ENCODE assay signal across 11 cellular contexts in genomic region chr5:67648201-67648671, GRCh38.
DNase-seq lines count a peak whose midpoint lies in the region; ATAC-seq and FAIRE-seq lines count a peak whose summit lies in the region.
"Had no signal": no experiment of that assay in that cellular context is flagged by ENCODE, and none has a peak within 500 bp of the region (broad histone marks: within the 10 kb centered on the region; RNA-seq: fewer than 3 reads in every experiment).

No MANE protein-coding gene starts in this region.

- DNase-seq in NCI-H1436 (lab: John Stamatoyannopoulos, UW) (peak; percentile 1), NCI-H1436 treated with DMSO at 0.1 percent for 48 hours (lab: John Stamatoyannopoulos, UW) (no peak), midbrain (lab: John Stamatoyannopoulos, UW) (peak; percentile 14), NCI-H2196 (lab: John Stamatoyannopoulos, UW; ENCODE audit: unreplicated experiment) (no peak)
- DNase-seq: ACHN; activated CD8-positive, alpha-beta T cell treated with anti-CD3 and anti-CD28 coated beads, Interleukin-2, amount 10 ng/mL, durations not matched to agents 7 days and 5 days; NK-92 treated with Interleukin-12 subunit alpha and Interleukin-12 subunit beta, amount 100 ng/mL, for 24 hours had no signal

- no peak for ATAC-seq in GM18517 (IDR thresholded peaks at IDR 0.05; ENCODE audit: unreplicated experiment)
- no peak for ATAC-seq in GM21528 (IDR thresholded peaks at IDR 0.05; ENCODE audit: low FRiP score, unreplicated experiment)
- ATAC-seq in HG03520 (IDR thresholded peaks at IDR 0.05; ENCODE audit: unreplicated experiment): no peak
- ATAC-seq: activated CD8-positive, alpha-beta T cell treated with anti-CD3 and anti-CD28 coated beads, Interleukin-2, amount 10 ng/mL, durations not matched to agents 7 days and 5 days had no signal

- FAIRE-seq in endometrium (lab: Jason Lieb, UNC): peak; percentile 39

Comparison
In these comparisons a context has a peak if more than half of its experiments do, and no peak if none do; other contexts are left out.
1. DNase-seq: peak in NCI-H1436 (single experiment) and midbrain (single experiment); none in NCI-H1436 treated with DMSO at 0.1 percent for 48 hours (single experiment) and NCI-H2196 (single experiment).